1 cellular context compared by ENCODE assay signal in the genomic region with DNA sequence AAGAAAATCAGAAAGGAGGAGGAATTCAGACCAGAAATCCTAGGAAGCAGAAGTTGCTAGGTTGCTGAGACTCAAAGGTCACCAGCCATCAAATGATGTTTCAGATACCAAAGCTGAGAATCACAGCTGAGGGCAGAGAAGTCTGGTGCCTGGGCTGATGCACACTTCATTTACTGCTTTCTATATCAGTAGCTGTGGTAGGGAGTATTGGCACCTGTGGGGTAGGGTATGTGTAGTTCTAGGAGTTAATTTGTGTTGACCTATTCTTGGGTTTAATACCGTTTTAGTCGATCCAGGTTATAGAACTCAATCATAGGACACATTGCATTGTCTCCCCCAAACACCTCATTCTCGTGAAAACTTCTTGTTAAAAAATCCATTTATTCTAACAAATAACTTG.
TF ChIP-seq lines count a peak whose summit lies in the region.

No MANE protein-coding gene starts in this region.

TF ChIP-seq in GM23338, 12 proteins besides CTCF, POLR2A, EP300 and RAD21 (continued from another document):
- TF ChIP-seq, protein P1, sequence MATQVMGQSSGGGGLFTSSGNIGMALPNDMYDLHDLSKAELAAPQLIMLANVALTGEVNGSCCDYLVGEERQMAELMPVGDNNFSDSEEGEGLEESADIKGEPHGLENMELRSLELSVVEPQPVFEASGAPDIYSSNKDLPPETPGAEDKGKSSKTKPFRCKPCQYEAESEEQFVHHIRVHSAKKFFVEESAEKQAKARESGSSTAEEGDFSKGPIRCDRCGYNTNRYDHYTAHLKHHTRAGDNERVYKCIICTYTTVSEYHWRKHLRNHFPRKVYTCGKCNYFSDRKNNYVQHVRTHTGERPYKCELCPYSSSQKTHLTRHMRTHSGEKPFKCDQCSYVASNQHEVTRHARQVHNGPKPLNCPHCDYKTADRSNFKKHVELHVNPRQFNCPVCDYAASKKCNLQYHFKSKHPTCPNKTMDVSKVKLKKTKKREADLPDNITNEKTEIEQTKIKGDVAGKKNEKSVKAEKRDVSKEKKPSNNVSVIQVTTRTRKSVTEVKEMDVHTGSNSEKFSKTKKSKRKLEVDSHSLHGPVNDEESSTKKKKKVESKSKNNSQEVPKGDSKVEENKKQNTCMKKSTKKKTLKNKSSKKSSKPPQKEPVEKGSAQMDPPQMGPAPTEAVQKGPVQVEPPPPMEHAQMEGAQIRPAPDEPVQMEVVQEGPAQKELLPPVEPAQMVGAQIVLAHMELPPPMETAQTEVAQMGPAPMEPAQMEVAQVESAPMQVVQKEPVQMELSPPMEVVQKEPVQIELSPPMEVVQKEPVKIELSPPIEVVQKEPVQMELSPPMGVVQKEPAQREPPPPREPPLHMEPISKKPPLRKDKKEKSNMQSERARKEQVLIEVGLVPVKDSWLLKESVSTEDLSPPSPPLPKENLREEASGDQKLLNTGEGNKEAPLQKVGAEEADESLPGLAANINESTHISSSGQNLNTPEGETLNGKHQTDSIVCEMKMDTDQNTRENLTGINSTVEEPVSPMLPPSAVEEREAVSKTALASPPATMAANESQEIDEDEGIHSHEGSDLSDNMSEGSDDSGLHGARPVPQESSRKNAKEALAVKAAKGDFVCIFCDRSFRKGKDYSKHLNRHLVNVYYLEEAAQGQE (IDR thresholded peaks at IDR 0.05; ENCODE audit: unreplicated experiment) = no peak
- TF ChIP-seq EZH2 (IDR thresholded peaks at IDR 0.05; ENCODE audit: low read depth, unreplicated experiment) (no peak), ZNF114 (CRISPR knock-in tag; IDR thresholded peaks at IDR 0.05) (no peak), NANOG (IDR thresholded peaks at IDR 0.05; ENCODE audit: borderline replicate concordance) (no peak), CREB1 (CRISPR knock-in tag; IDR thresholded peaks at IDR 0.05; ENCODE audit: low read depth) (no peak), JUNB (IDR thresholded peaks at IDR 0.05; ENCODE audit: unreplicated experiment) (no peak)
